Comparison of ENCODE assay signal across 19 cellular contexts in the genomic region with DNA sequence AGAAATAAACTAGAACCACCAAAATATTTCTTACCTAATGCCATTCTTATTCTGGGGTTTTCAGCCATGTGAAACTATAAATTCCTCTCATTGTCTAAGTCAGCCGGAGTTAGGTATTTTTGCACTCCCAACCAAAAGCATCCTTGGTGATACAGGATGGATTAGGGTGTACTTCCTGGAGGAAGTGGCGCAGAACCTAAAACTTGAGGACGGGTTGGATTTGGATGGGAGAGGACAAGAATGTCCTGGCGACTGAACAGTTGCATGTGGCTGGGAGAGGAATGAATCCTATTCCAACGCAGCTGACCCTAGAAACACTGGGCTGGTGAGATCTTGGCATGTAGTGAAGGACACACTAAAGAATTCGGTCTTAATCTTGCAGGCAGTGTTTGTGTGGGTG. TPM values are rescaled to one million over a fixed set of nuclear protein-coding genes. Genes with fewer than 3 reads are reported as not detected.
DNase-seq lines count a peak whose midpoint lies in the region; ATAC-seq and TF ChIP-seq lines count a peak whose summit lies in the region.
"Had no signal": no experiment of that assay in that cellular context is flagged by ENCODE, and none has a peak within 500 bp of the region (broad histone marks: within the 10 kb centered on the region; RNA-seq: fewer than 3 reads in every experiment).

No MANE protein-coding gene starts in this region.

- H2AFZ ChIP-seq in osteoblast (ENCODE audit: low read length), result no peak overlapping the region
- H2AFZ ChIP-seq: GM23338 had no signal

- H3K27ac ChIP-seq in SJSA1, result peak overlapping the region; percentile 26; the same call in 1 of the 2 replicates
- H3K27ac ChIP-seq in coronary artery, result peak overlapping the region; percentile 59 to 84
- peak overlapping the region; percentile 75 for H3K27ac ChIP-seq in osteoblast (ENCODE audit: low read depth, low read length)
- peak overlapping the region; percentile 77 to 86 for H3K27ac ChIP-seq in tibial artery
- H3K27ac ChIP-seq: epithelial cell of prostate, WERI-Rb-1 had no signal

- peaks cover 32% of the 10 kb centered on the region for H3K4me1 ChIP-seq in SJSA1 (replicated peaks)
- H3K4me1 ChIP-seq in osteoblast (ENCODE audit: insufficient read depth, low read length), result peaks cover 44% of the 10 kb centered on the region
- H3K4me1 ChIP-seq in tibial artery, result peaks cover 0 to 83% (median 34%) of the 10 kb centered on the region in 4 donors

- no peak overlapping the region for H3K4me2 ChIP-seq in osteoblast (ENCODE audit: insufficient read depth, low read length)
- H3K4me2 ChIP-seq: GM23338 had no signal

- H3K27me3 ChIP-seq in SJSA1 (replicated peaks), result no peaks in the 10 kb centered on the region
- H3K27me3 ChIP-seq in osteoblast (ENCODE audit: insufficient read depth, low read length), result no peaks in the 10 kb centered on the region
- H3K27me3 ChIP-seq in tibial artery, result no peaks in the 10 kb centered on the region

- intact Hi-C loops in tibial artery (cut with DNase I; ENCODE audit: low total_unique reads), result no loop called here

- no peaks in the 10 kb centered on the region for H3K9me3 ChIP-seq in SJSA1 (replicated peaks)
- H3K9me3 ChIP-seq in osteoblast (ENCODE audit: low read depth, low read length), result no peaks in the 10 kb centered on the region
- H3K9me3 ChIP-seq in tibial artery, result no peaks in the 10 kb centered on the region

- H3K79me2 ChIP-seq in osteoblast (ENCODE audit: insufficient read depth, low read length), result no peaks in the 10 kb centered on the region

- DNase-seq in SJSA1 (ENCODE audit: low read depth in 1 of 2, low spot score in 2 of 2) (no peak), coronary artery (ENCODE audit: low spot score) (no peak), osteoblast (ENCODE audit: insufficient read length, low spot score, missing footprints) (no peak), tibial artery (no peak)
- no peak for DNase-seq in activated naive CD4-positive, alpha-beta T cell treated with anti-CD3 and anti-CD28 coated beads, Interleukin-2, amount 50 U/mL, for 16 hours
- DNase-seq: activated CD4-positive, alpha-beta T cell treated with anti-CD3 and anti-CD28 coated beads, Interleukin-2, amount 50 U/mL, for 4 hours; activated effector memory CD4-positive, alpha-beta T cell treated with Interleukin-2 at 50 U/mL for 16 hours; CD8-positive, alpha-beta memory T cell; DMS79; foreskin melanocyte; NCI-H2029; NCI-H345; stimulated activated CD8-positive, alpha-beta memory T cell treated with anti-CD3 and anti-CD28 coated beads, Interleukin-4, amount 100 ng/mL, for 48 hours; T-helper 2 cell had no signal

- no peak overlapping the region for H3K4me3 ChIP-seq in SJSA1
- H3K4me3 ChIP-seq in coronary artery, result peak overlapping the region; percentile 17
- H3K4me3 ChIP-seq in osteoblast (ENCODE audit: insufficient read depth, low read length), result no peak overlapping the region
- peak overlapping the region in 1 of 2 donors; percentile 27 for H3K4me3 ChIP-seq in tibial artery
- H3K4me3 ChIP-seq: GM23338 had no signal

- ATAC-seq in HG03045 (IDR thresholded peaks at IDR 0.05; ENCODE audit: unreplicated experiment), result no peak
- no peak for ATAC-seq in GM21390 (IDR thresholded peaks at IDR 0.05; ENCODE audit: unreplicated experiment)

- no peaks in the 10 kb centered on the region for H3K36me3 ChIP-seq in SJSA1
- H3K36me3 ChIP-seq in osteoblast (ENCODE audit: insufficient read depth, low read length), result no peaks in the 10 kb centered on the region
- no peaks in the 10 kb centered on the region for H3K36me3 ChIP-seq in tibial artery
- H3K36me3 ChIP-seq: WERI-Rb-1 had no signal

- H4K20me1 ChIP-seq in osteoblast (ENCODE audit: insufficient read depth, low read length), result no peaks in the 10 kb centered on the region

- TF ChIP-seq CTCF in coronary artery (IDR thresholded peaks at IDR 0.05), result no peak
- no peak for TF ChIP-seq CTCF in osteoblast (IDR thresholded peaks at IDR 0.05; ENCODE audit: extremely low read depth, low read depth, low read length)
- TF ChIP-seq CTCF in tibial artery (IDR thresholded peaks at IDR 0.05), result no peak

RNA-seq across cellular contexts. Expression of a gene that starts 58.5 kb away (rescaled TPM):
- total RNA-seq in SJSA1 (2014; rRNA removed; shearing (Covaris generic)), result 11.7 and 25.6 TPM in 2 replicates
- 9.0 and 10.6 TPM in 2 replicates for total RNA-seq in osteoblast

Comparison
In these comparisons a context has a peak if more than half of its experiments do, and no peak if none do; other contexts are left out.
1. H3K27ac ChIP-seq: peak in every context shown above with its lines; median percentile 82 in tibial artery; 75 in osteoblast; 72 in coronary artery; 26 in SJSA1.